ENCODE assay signal across 22 cellular contexts in genomic region chr10:96541921-96542320, GRCh38. TPM values are rescaled to one million over a fixed set of nuclear protein-coding genes. Genes with fewer than 3 reads are reported as not detected.
DNase-seq lines count a peak whose midpoint lies in the region; ATAC-seq, FAIRE-seq and TF ChIP-seq lines count a peak whose summit lies in the region.
"Had no signal": no experiment of that assay in that cellular context is flagged by ENCODE, and none has a peak within 500 bp of the region (broad histone marks: within the 10 kb centered on the region; RNA-seq: fewer than 3 reads in every experiment).

No MANE protein-coding gene starts in this region.

- no peak overlapping the region for H3K4me2 ChIP-seq in mammary epithelial cell (ENCODE audit: insufficient read depth, low read depth, low read length)
- H3K4me2 ChIP-seq: GM23338 had no signal

- TF ChIP-seq POLR2A in thyroid gland (IDR thresholded peaks at IDR 0.05): no peak

- no peaks in the 10 kb centered on the region for H3K9me3 ChIP-seq in mammary epithelial cell (replicated peaks; ENCODE audit: insufficient read depth, low read length)
- H3K9me3 ChIP-seq in thyroid gland: no peaks in the 10 kb centered on the region
- H3K9me3 ChIP-seq: Peyer's patch had no signal

- H3K4me3 ChIP-seq in mammary epithelial cell (replicated peaks in 1 of 3; ENCODE audit: insufficient read depth in 1 of 3, low read depth in 2 of 3, low read length in 3 of 3): no peak overlapping the region
- no peak overlapping the region for H3K4me3 ChIP-seq in thyroid gland (replicated peaks in 1 of 3)
- H3K4me3 ChIP-seq: GM23338, Peyer's patch had no signal

- H3K4me1 ChIP-seq in mammary epithelial cell (ENCODE audit: insufficient read depth, low read length): no peaks in the 10 kb centered on the region
- peaks cover 6 to 35% of the 10 kb centered on the region in 2 donors for H3K4me1 ChIP-seq in thyroid gland
- H3K4me1 ChIP-seq: Peyer's patch had no signal

- H3K79me2 ChIP-seq in mammary epithelial cell (ENCODE audit: insufficient read depth, low read length): peaks cover 46% of the 10 kb centered on the region

- no peak overlapping the region for H3K4me3 Mint-ChIP-seq in MCF 10A (ENCODE audit: unreplicated experiment)
- no peak overlapping the region for H3K4me3 Mint-ChIP-seq in WTC11
- H3K4me3 Mint-ChIP-seq: CD14-positive monocyte, GM23338, HFFc6 had no signal

- no peaks in the 10 kb centered on the region for H4K20me1 ChIP-seq in mammary epithelial cell (ENCODE audit: insufficient read depth, low read length)

- intact Hi-C loops in mammary epithelial cell (cut with micrococcal nuclease) (no loop called here), MCF 10A (cut with micrococcal nuclease) (no loop called here), thyroid gland (cut with DNase I) (no loop called here)

- TF ChIP-seq CTCF in mammary epithelial cell (conservative IDR thresholded peaks at IDR 0.05 in 1 of 2, IDR thresholded peaks at IDR 0.05 in 1 of 2; ENCODE audit: extremely low read depth in 1 of 2, insufficient read depth in 1 of 2, low read depth in 1 of 2, low read length in 2 of 2) (no peak), MCF 10A (IDR thresholded peaks at IDR 0.05; ENCODE audit: unreplicated experiment) (no peak), WTC11 (IDR thresholded peaks at IDR 0.05) (no peak), thyroid gland (IDR thresholded peaks at IDR 0.05) (no peak)

- H3K9ac ChIP-seq in mammary epithelial cell (ENCODE audit: insufficient read depth, low read length): no peak overlapping the region

- H3K9me3 Mint-ChIP-seq in MCF 10A (ENCODE audit: unreplicated experiment) (no peaks in the 10 kb centered on the region), WTC11 (no peaks in the 10 kb centered on the region)
- H3K9me3 Mint-ChIP-seq: CD14-positive monocyte, GM23338, HFFc6 had no signal

- peak; percentile 3 for DNase-seq in mammary epithelial cell
- no peak for DNase-seq in MCF 10A (ENCODE audit: unreplicated experiment)
- no peak for DNase-seq in WTC11 (ENCODE audit: low spot score)
- peak; percentile 62 for DNase-seq in iris pigment epithelial cell (ENCODE audit: low read depth)
- no peak for DNase-seq in thyroid gland
- DNase-seq in GM19239 (ENCODE audit: insufficient read length, low spot score): no peak
- DNase-seq: 8988T, COR-L47, DMS53, HFFc6, KBM-7, NCI-H1092, NCI-H1694, NCI-H2171, NCI-H510A, Peyer's patch, Right ventricle myocardium superior had no signal

- H3K4me1 Mint-ChIP-seq in MCF 10A (ENCODE audit: insufficient read depth, unreplicated experiment) (peaks cover 8% of the 10 kb centered on the region), WTC11 (no peaks in the 10 kb centered on the region)
- H3K4me1 Mint-ChIP-seq: CD14-positive monocyte, GM23338 had no signal

- H3K27ac Mint-ChIP-seq in MCF 10A (ENCODE audit: low read depth, unreplicated experiment) (no peak overlapping the region), WTC11 (peak overlapping the region; percentile 67; the same call in 1 of the 2 replicates)
- H3K27ac Mint-ChIP-seq: GM23338, HFFc6 had no signal

- ATAC-seq in WTC11 (no peak), GM18511 (IDR thresholded peaks at IDR 0.05; ENCODE audit: unreplicated experiment) (no peak), HG03571 (IDR thresholded peaks at IDR 0.05; ENCODE audit: unreplicated experiment) (no peak)
- ATAC-seq: GM23338 had no signal

- dilution Hi-C loops in mammary epithelial cell (cut with HindIII; ENCODE audit: low sequenced_read_pairs): no loop called here

- H3K27me3 ChIP-seq in mammary epithelial cell (ENCODE audit: insufficient read depth, low read length) (no peaks in the 10 kb centered on the region), thyroid gland (no peaks in the 10 kb centered on the region)
- H3K27me3 ChIP-seq: Peyer's patch had no signal

- in situ Hi-C loops in mammary epithelial cell (cut with MboI; ENCODE audit: low sequenced_read_pairs in 2 of 2): no loop called here

- H3K36me3 ChIP-seq in mammary epithelial cell (ENCODE audit: insufficient read depth, low read length) (peaks cover 12% of the 10 kb centered on the region), thyroid gland (peaks cover 3 to 7% of the 10 kb centered on the region in 2 donors)

- no peak overlapping the region for H3K27ac ChIP-seq in mammary epithelial cell (ENCODE audit: insufficient read depth, low read depth, low read length)
- H3K27ac ChIP-seq in thyroid gland: peak overlapping the region; percentile 69 to 78 (median 74)
- H3K27ac ChIP-seq: Peyer's patch had no signal

- no peaks in the 10 kb centered on the region for H3K27me3 Mint-ChIP-seq in MCF 10A (ENCODE audit: insufficient read depth, unreplicated experiment)
- no peaks in the 10 kb centered on the region for H3K27me3 Mint-ChIP-seq in WTC11 (ENCODE audit: low read depth)

- BruUV-seq in mammary epithelial cell (replicated peaks; lab: Mats Ljungman, UMichigan): no TSS peak
- BruUV-seq in MCF 10A (replicated peaks; lab: Mats Ljungman, UMichigan): no TSS peak

- no peak for FAIRE-seq in GM19239 (lab: Jason Lieb, UNC)
- FAIRE-seq: GM12892 had no signal

- H2AFZ ChIP-seq in mammary epithelial cell (ENCODE audit: low read depth, low read length): no peak overlapping the region
- H2AFZ ChIP-seq: GM23338 had no signal

- H3K36me3 Mint-ChIP-seq in MCF 10A (ENCODE audit: insufficient read depth, unreplicated experiment) (peaks cover 69% of the 10 kb centered on the region), WTC11 (peaks cover 42% of the 10 kb centered on the region)

- WGBS in mammary epithelial cell (ENCODE audit: low coverage, missing lambda C conversion rate): 96% methylated on average over 2 of the region's 2 CpGs
- 34 to 44% methylated on average over 2 of the region's 2 CpGs for WGBS in thyroid gland, 2 donors

- POLR2A ChIA-PET in MCF 10A (lab: Yijun Ruan, JAX): no interaction called here
- POLR2A ChIA-PET in WTC11 (lab: Charles Lee): no interaction called here

- CTCF ChIA-PET in mammary epithelial cell (lab: Charles Lee; ENCODE audit: low non-redundant PET): no interaction called here
- CTCF ChIA-PET in MCF 10A (lab: Yijun Ruan, JAX): interaction anchor here (0.6 kb wide), 1 partner anchor 180 kb away, joined by 3 read pairs; no protein-coding TSS in a partner anchor
- CTCF ChIA-PET in WTC11 (lab: Charles Lee): no interaction called here

TF ChIP-seq in WTC11, 78 proteins besides CTCF, POLR2A, EP300 and RAD21 (continues in another document):
- TF ChIP-seq NFATC4 (CRISPR knock-in tag; IDR thresholded peaks at IDR 0.05): no peak
- no peak for TF ChIP-seq ZNF532 (CRISPR knock-in tag; IDR thresholded peaks at IDR 0.05; ENCODE audit: borderline replicate concordance)
- no peak for TF ChIP-seq ZSCAN18 (CRISPR knock-in tag; IDR thresholded peaks at IDR 0.05)
- TF ChIP-seq CREM (CRISPR knock-in tag; IDR thresholded peaks at IDR 0.05): no peak

RNA-seq across cellular contexts. Expression of gene TLL2, which starts 28.2 kb away (rescaled TPM):
- total RNA-seq in mammary epithelial cell (under 1 TPM; 0.17 to 0.59 TPM), MCF 10A (2022) (0.20 TPM in 1 of 2 replicates, not detected in the other), WTC11 (2021) (9.1 to 9.2 TPM (median 9.1 TPM) in 3 replicates), thyroid gland (1 to 10 TPM in 3 of 4 donors, under 1 TPM in 1; 0.13 to 2.4 (median 1.8) TPM)
- 0.23 TPM for polyA plus RNA-seq in mammary epithelial cell
- not detected for polyA minus RNA-seq in mammary epithelial cell
- polyA plus RNA-seq: CD14-positive monocyte had no signal

RNA-seq across cellular contexts. Expression of gene TM9SF3, which starts 44.9 kb away (rescaled TPM):
- total RNA-seq in mammary epithelial cell (100 to 1,000 TPM; 114 to 129 TPM), MCF 10A (2022) (144 and 151 TPM in 2 replicates), WTC11 (2021) (107 to 116 TPM (median 113 TPM) in 3 replicates), thyroid gland (100 to 1,000 TPM; 119 to 205 (median 151) TPM)
- 59.7 TPM for polyA plus RNA-seq in mammary epithelial cell
- polyA minus RNA-seq in mammary epithelial cell: 58.3 TPM

Comparison
In these comparisons a context has a peak if more than half of its experiments do, and no peak if none do; other contexts are left out.
1. DNase-seq: peak in mammary epithelial cell (single experiment) and iris pigment epithelial cell (single experiment); none in MCF 10A (single experiment), WTC11 (single experiment), thyroid gland (0 of 2) and GM19239 (single experiment).